8 cellular contexts compared by ENCODE assay signal in genomic region chr11:37946155-37946766, GRCh38.
DNase-seq lines count a peak whose midpoint lies in the region; ATAC-seq and TF ChIP-seq lines count a peak whose summit lies in the region.

No MANE protein-coding gene starts in this region.

- H3K4me3 ChIP-seq in LNCaP clone FGC (ENCODE audit: low read depth, low read length): no peak overlapping the region

- DNase-seq in DMS114 treated with DMSO at 0.1 percent for 48 hours (lab: John Stamatoyannopoulos, UW; ENCODE audit: unreplicated experiment) (peak; percentile 33), LNCaP clone FGC (ENCODE audit: low read depth) (peak; percentile 62), UCSD-AML1 (lab: John Stamatoyannopoulos, UW; ENCODE audit: unreplicated experiment) (peak; percentile 11), islet precursor cell (peak; percentile 63)
- DNase-seq in stimulated activated naive CD4-positive, alpha-beta T cell treated with Interleukin-2 at 50 U/mL for 16 hours (lab: John Stamatoyannopoulos, UW): no peak

- TF ChIP-seq CTCF in LNCaP clone FGC (IDR thresholded peaks at IDR 0.05; ENCODE audit: control insufficient read depth, extremely low read depth, insufficient read depth): peak; percentile 80

- ATAC-seq in GM19463 (IDR thresholded peaks at IDR 0.05; ENCODE audit: unreplicated experiment) (peak; percentile 65), GM18873 (IDR thresholded peaks at IDR 0.05; ENCODE audit: low FRiP score, unreplicated experiment) (no peak), GM19328 (IDR thresholded peaks at IDR 0.05; ENCODE audit: unreplicated experiment) (no peak)
